ENCODE assay signal across 19 cellular contexts in the genomic region with DNA sequence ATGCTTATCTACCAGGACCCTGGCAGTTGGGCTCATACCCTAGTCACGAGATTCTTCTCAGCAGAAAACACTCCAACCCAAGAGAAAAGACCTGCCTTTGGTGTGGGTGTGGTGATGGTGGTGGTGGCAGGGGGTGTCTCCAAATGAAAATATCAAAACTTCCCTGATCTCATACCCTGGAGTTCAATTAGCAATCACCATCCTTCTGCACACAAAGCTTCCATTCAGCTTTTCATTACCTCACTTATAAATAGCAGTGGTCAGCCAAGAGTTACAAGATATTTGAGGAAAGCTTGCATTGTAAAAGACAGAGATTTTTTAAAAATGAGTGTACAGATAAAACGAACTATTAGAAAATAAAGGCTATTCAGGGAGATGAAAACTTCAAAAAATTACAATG.
A peak's percentile ranks its signal among the peaks of the same experiment; 100 is the strongest.
DNase-seq lines count a peak whose midpoint lies in the region; TF ChIP-seq lines count a peak whose summit lies in the region.
"Had no signal": no experiment of that assay in that cellular context is flagged by ENCODE, and none has a peak within 500 bp of the region (broad histone marks: within the 10 kb centered on the region; RNA-seq: fewer than 3 reads in every experiment).

No MANE protein-coding gene starts in this region.

- H3K27ac ChIP-seq in testis: no peak overlapping the region
- H3K27ac ChIP-seq: C4-2B, SJCRH30 had no signal

- H3K27me3 ChIP-seq in testis: no peaks in the 10 kb centered on the region
- H3K27me3 ChIP-seq: MG63, SJCRH30 had no signal

- no peaks in the 10 kb centered on the region for H3K4me1 ChIP-seq in testis
- H3K4me1 ChIP-seq: SJCRH30 had no signal

- no peaks in the 10 kb centered on the region for H3K9me3 ChIP-seq in testis
- H3K9me3 ChIP-seq: MG63, SJCRH30 had no signal

- TF ChIP-seq CTCF in testis (IDR thresholded peaks at IDR 0.05): no peak
- TF ChIP-seq CTCF in GM13976 (IDR thresholded peaks at IDR 0.05; ENCODE audit: borderline replicate concordance, control extremely low read depth, extremely low read depth, insufficient read depth, missing control alignments): no peak

- WGBS in testis, 2 donors: 62 to 79% methylated on average over 2 of the region's 2 CpGs

- H3K4me3 ChIP-seq in testis: no peak overlapping the region
- H3K4me3 ChIP-seq: MG63, SJCRH30 had no signal

- intact Hi-C loops in testis (cut with DNase I; ENCODE audit: low total_unique reads): no loop called here

- in situ Hi-C loops in GM13976 (cut with MboI; ENCODE audit: low sequenced_read_pairs, unreplicated experiment): no loop called here

- no peaks in the 10 kb centered on the region for H3K36me3 ChIP-seq in testis (ENCODE audit: low read depth, missing control alignments)
- H3K36me3 ChIP-seq: MG63, SJCRH30 had no signal

- no peak for TF ChIP-seq POLR2A in testis (IDR thresholded peaks at IDR 0.05)

- peak; percentile 73 for DNase-seq in OCI-M1 (lab: John Stamatoyannopoulos, UW)
- DNase-seq in astrocyte of the hippocampus (ENCODE audit: low read depth, low spot score): peak; percentile 43
- peak; percentile 10 for DNase-seq in hepatic stellate cell (ENCODE audit: low spot score)
- DNase-seq in testis: no peak
- no peak for DNase-seq in T1000 (lab: John Stamatoyannopoulos, UW)
- no peak for DNase-seq in NCI-H510A (lab: John Stamatoyannopoulos, UW)
- no peak for DNase-seq in GM13976 (ENCODE audit: low spot score)
- DNase-seq: AML-193, DMS79 treated with DMSO at 0.1 percent for 48 hours, GOT3, Karpas-422, MG63, NCI-H1048, NCI-H1436, NCI-H1930, NCI-H226, NCI-H524 treated with DMSO at 0.1 percent for 48 hours, SJCRH30 had no signal

Comparison
In these comparisons a context has a peak if more than half of its experiments do, and no peak if none do; other contexts are left out.
1. DNase-seq: peak in OCI-M1 (single experiment), astrocyte of the hippocampus (single experiment) and hepatic stellate cell (single experiment); none in testis (single experiment), T1000 (single experiment), NCI-H510A (single experiment) and GM13976 (single experiment).